Comparison of ENCODE assay signal across 15 cellular contexts in genomic region chr7:71612011-71612410, GRCh38.
"Had no signal": no experiment of that assay in that cellular context is flagged by ENCODE, and none has a peak within 500 bp of the region (broad histone marks: within the 10 kb centered on the region; RNA-seq: fewer than 3 reads in every experiment).

No MANE protein-coding gene starts in this region.

- H3K27ac ChIP-seq: cardiac muscle cell, neutrophil, SK-N-MC, thyroid gland had no signal

- DNase-seq: activated CD4-positive, alpha-beta memory T cell treated with anti-CD3 and anti-CD28 coated beads for 36 hours; activated CD4-positive, alpha-beta T cell treated with anti-CD3 and anti-CD28 coated beads for 36 hours; activated naive CD4-positive, alpha-beta T cell; activated T-cell treated with anti-CD3 and anti-CD28 coated beads for 4 hours; aorta; mesendoderm; naive thymus-derived CD8-positive, alpha-beta T cell; sigmoid colon; spleen; stimulated activated naive B cell treated with anti-CD40 and anti-IgM and Interleukin-4, amounts not matched to agents 10 μg/mL and 1 μg/mL and 100 μg/mL, for 72 hours; thyroid gland had no signal

- H3K36me3 ChIP-seq: cardiac muscle cell, neutrophil, sigmoid colon, spleen, thyroid gland had no signal

- H3K9me3 ChIP-seq: neutrophil, thyroid gland had no signal

- ATAC-seq: activated CD4-positive, alpha-beta T cell treated with anti-CD3 and anti-CD28 coated beads for 36 hours; activated T-helper 17 cell treated with anti-CD3 and anti-CD28 coated beads, Interleukin-2, amount 50 U/mL, for 72 hours; naive thymus-derived CD8-positive, alpha-beta T cell; stimulated activated naive B cell treated with anti-CD40 and anti-IgM and Interleukin-4, amounts not matched to agents 10 μg/mL and 1 μg/mL and 100 μg/mL, for 72 hours had no signal

- H3K27me3 ChIP-seq: cardiac muscle cell, neutrophil, sigmoid colon, spleen, thyroid gland had no signal

- H3K4me3 ChIP-seq: cardiac muscle cell, SK-N-MC, spleen, thyroid gland had no signal
